ENCODE assay signal across 10 cellular contexts in the genomic region with DNA sequence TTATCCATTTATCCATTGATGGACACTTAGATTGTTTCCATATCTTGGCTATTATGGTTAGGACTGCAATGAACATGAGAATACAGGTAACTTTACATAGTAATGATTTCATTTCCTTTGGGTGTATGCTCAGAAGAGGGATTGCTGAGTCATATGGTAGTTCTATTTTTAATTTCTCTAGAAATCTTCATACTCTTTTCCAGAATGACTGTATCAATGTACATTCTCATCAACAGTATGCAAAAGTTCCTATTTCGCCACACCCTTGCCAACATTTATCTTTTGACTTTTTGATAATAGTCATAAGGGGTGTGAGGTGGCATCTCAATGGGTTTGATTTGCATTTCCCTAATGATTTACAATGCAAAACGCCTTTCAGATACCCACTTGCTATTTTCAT. TPM values are rescaled to one million over a fixed set of nuclear protein-coding genes. Genes with fewer than 3 reads are reported as not detected.
DNase-seq lines count a peak whose midpoint lies in the region; ATAC-seq and TF ChIP-seq lines count a peak whose summit lies in the region.
"Had no signal": no experiment of that assay in that cellular context is flagged by ENCODE, and none has a peak within 500 bp of the region (broad histone marks: within the 10 kb centered on the region; RNA-seq: fewer than 3 reads in every experiment).

No MANE protein-coding gene starts in this region.

- ATAC-seq in GM18520 (IDR thresholded peaks at IDR 0.05; ENCODE audit: unreplicated experiment) (peak; percentile 73), GM21423 (IDR thresholded peaks at IDR 0.05; ENCODE audit: unreplicated experiment) (peak; percentile 66), HG03442 (IDR thresholded peaks at IDR 0.05; ENCODE audit: unreplicated experiment) (peak; percentile 80), esophagus mucosa (no peak)

- DNase-seq in chondrocyte (ENCODE audit: low spot score) (no peak), activated gamma-delta T cell treated with Interleukin-2 at 50 U/mL for 16 hours (no peak)
- DNase-seq in NK-92 treated with Interleukin-12 subunit alpha and Interleukin-12 subunit beta, amount 100 ng/mL, for 24 hours (lab: John Stamatoyannopoulos, UW), result no peak
- DNase-seq: NCI-H1092, Peyer's patch, tibial artery had no signal

- TF ChIP-seq CTCF in chondrocyte (IDR thresholded peaks at IDR 0.05), result no peak

- H3K36me3 Mint-ChIP-seq in chondrocyte (ENCODE audit: low read depth), result no peaks in the 10 kb centered on the region

- H3K27me3 Mint-ChIP-seq in chondrocyte (ENCODE audit: low read depth), result peaks cover under 1% of the 10 kb centered on the region

- peak overlapping the region; percentile 9 for H3K27ac Mint-ChIP-seq in chondrocyte (ENCODE audit: unreplicated experiment)

- H3K9me3 Mint-ChIP-seq in chondrocyte (ENCODE audit: low read depth), result no peaks in the 10 kb centered on the region

- H3K4me3 Mint-ChIP-seq in chondrocyte (ENCODE audit: unreplicated experiment), result no peak overlapping the region

- H3K4me1 Mint-ChIP-seq in chondrocyte (ENCODE audit: low read depth), result peaks cover 7% of the 10 kb centered on the region

RNA-seq across cellular contexts. Expression of a gene that starts 6.2 kb away (rescaled TPM):
- 13.5 to 18.3 TPM (median 16.4 TPM) in 3 replicates for total RNA-seq in chondrocyte
- 4.3 TPM for total RNA-seq in esophagus mucosa

RNA-seq across cellular contexts. Expression of a gene that starts 58.2 kb away (rescaled TPM):
- total RNA-seq in chondrocyte, result 59.3 to 60.9 TPM (median 60.4 TPM) in 3 replicates
- 32.0 TPM for total RNA-seq in esophagus mucosa
